Comparison of ENCODE assay signal across 1 cellular context in genomic region chr7:99918959-99919813, GRCh38.
TF ChIP-seq lines count a peak whose summit lies in the region.

A gene with protein sequence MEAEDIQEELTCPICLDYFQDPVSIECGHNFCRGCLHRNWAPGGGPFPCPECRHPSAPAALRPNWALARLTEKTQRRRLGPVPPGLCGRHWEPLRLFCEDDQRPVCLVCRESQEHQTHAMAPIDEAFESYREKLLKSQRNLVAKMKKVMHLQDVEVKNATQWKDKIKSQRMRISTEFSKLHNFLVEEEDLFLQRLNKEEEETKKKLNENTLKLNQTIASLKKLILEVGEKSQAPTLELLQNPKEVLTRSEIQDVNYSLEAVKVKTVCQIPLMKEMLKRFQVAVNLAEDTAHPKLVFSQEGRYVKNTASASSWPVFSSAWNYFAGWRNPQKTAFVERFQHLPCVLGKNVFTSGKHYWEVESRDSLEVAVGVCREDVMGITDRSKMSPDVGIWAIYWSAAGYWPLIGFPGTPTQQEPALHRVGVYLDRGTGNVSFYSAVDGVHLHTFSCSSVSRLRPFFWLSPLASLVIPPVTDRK (minus strand): TSS chr7:99919530. CDS start chr7:99919401, 129 bp downstream.

TF ChIP-seq in K562, 482 proteins besides CTCF, POLR2A, EP300 and RAD21 (continued from another document and continues in another):
- no peak for TF ChIP-seq ZNF318 (IDR thresholded peaks at IDR 0.05; ENCODE audit: borderline replicate concordance in 1 of 2, low read depth in 1 of 2)
- TF ChIP-seq HOMEZ (CRISPR knock-in tag; IDR thresholded peaks at IDR 0.05) = no peak; the same call in 1 of the 2 replicates
- peak; percentile 71; the same call in 1 of the 2 replicates for TF ChIP-seq ZFPM2 (CRISPR knock-in tag; IDR thresholded peaks at IDR 0.05)
- TF ChIP-seq JUND (IDR thresholded peaks at IDR 0.05; ENCODE audit: borderline replicate concordance, low read depth, low read length) = peak; percentile 65; the same call in 1 of the 2 replicates
- peak; percentile 48; the same call in 1 of the 3 replicates for TF ChIP-seq JUND (tag; IDR thresholded peaks at IDR 0.05; ENCODE audit: borderline replicate concordance, low read depth, low read length)
- TF ChIP-seq POLR2AphosphoS2 (IDR thresholded peaks at IDR 0.05; ENCODE audit: low read length) = peak; percentile 37; the same call in 1 of the 2 replicates
- TF ChIP-seq, protein P1, sequence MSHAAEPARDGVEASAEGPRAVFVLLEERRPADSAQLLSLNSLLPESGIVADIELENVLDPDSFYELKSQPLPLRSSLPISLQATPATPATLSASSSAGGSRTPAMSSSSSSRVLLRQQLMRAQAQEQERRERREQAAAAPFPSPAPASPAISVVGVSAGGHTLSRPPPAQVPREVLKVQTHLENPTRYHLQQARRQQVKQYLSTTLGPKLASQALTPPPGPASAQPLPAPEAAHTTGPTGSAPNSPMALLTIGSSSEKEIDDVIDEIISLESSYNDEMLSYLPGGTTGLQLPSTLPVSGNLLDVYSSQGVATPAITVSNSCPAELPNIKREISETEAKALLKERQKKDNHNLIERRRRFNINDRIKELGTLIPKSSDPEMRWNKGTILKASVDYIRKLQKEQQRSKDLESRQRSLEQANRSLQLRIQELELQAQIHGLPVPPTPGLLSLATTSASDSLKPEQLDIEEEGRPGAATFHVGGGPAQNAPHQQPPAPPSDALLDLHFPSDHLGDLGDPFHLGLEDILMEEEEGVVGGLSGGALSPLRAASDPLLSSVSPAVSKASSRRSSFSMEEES (CRISPR knock-in tag; IDR thresholded peaks at IDR 0.05) = no peak
- TF ChIP-seq RBM22 (IDR thresholded peaks at IDR 0.05; ENCODE audit: low read depth, low read length, poor library complexity, severe bottlenecking) = peak; percentile 74
- TF ChIP-seq ZBTB49 (CRISPR knock-in tag; IDR thresholded peaks at IDR 0.05; ENCODE audit: borderline replicate concordance) = peak; percentile 85; the same call in 1 of the 2 replicates
- TF ChIP-seq SETDB1 (IDR thresholded peaks at IDR 0.05; ENCODE audit: low read length) = no peak
- no peak for TF ChIP-seq ZNF217 (CRISPR knock-in tag; IDR thresholded peaks at IDR 0.05)
- no peak for TF ChIP-seq ZNF354B (CRISPR knock-in tag; IDR thresholded peaks at IDR 0.05)
- TF ChIP-seq KAT7 (CRISPR knock-in tag; IDR thresholded peaks at IDR 0.05; ENCODE audit: borderline replicate concordance) = peak; percentile 95
- TF ChIP-seq PURB (CRISPR knock-in tag; IDR thresholded peaks at IDR 0.05; ENCODE audit: low read depth) = no peak
- TF ChIP-seq, protein P2, sequence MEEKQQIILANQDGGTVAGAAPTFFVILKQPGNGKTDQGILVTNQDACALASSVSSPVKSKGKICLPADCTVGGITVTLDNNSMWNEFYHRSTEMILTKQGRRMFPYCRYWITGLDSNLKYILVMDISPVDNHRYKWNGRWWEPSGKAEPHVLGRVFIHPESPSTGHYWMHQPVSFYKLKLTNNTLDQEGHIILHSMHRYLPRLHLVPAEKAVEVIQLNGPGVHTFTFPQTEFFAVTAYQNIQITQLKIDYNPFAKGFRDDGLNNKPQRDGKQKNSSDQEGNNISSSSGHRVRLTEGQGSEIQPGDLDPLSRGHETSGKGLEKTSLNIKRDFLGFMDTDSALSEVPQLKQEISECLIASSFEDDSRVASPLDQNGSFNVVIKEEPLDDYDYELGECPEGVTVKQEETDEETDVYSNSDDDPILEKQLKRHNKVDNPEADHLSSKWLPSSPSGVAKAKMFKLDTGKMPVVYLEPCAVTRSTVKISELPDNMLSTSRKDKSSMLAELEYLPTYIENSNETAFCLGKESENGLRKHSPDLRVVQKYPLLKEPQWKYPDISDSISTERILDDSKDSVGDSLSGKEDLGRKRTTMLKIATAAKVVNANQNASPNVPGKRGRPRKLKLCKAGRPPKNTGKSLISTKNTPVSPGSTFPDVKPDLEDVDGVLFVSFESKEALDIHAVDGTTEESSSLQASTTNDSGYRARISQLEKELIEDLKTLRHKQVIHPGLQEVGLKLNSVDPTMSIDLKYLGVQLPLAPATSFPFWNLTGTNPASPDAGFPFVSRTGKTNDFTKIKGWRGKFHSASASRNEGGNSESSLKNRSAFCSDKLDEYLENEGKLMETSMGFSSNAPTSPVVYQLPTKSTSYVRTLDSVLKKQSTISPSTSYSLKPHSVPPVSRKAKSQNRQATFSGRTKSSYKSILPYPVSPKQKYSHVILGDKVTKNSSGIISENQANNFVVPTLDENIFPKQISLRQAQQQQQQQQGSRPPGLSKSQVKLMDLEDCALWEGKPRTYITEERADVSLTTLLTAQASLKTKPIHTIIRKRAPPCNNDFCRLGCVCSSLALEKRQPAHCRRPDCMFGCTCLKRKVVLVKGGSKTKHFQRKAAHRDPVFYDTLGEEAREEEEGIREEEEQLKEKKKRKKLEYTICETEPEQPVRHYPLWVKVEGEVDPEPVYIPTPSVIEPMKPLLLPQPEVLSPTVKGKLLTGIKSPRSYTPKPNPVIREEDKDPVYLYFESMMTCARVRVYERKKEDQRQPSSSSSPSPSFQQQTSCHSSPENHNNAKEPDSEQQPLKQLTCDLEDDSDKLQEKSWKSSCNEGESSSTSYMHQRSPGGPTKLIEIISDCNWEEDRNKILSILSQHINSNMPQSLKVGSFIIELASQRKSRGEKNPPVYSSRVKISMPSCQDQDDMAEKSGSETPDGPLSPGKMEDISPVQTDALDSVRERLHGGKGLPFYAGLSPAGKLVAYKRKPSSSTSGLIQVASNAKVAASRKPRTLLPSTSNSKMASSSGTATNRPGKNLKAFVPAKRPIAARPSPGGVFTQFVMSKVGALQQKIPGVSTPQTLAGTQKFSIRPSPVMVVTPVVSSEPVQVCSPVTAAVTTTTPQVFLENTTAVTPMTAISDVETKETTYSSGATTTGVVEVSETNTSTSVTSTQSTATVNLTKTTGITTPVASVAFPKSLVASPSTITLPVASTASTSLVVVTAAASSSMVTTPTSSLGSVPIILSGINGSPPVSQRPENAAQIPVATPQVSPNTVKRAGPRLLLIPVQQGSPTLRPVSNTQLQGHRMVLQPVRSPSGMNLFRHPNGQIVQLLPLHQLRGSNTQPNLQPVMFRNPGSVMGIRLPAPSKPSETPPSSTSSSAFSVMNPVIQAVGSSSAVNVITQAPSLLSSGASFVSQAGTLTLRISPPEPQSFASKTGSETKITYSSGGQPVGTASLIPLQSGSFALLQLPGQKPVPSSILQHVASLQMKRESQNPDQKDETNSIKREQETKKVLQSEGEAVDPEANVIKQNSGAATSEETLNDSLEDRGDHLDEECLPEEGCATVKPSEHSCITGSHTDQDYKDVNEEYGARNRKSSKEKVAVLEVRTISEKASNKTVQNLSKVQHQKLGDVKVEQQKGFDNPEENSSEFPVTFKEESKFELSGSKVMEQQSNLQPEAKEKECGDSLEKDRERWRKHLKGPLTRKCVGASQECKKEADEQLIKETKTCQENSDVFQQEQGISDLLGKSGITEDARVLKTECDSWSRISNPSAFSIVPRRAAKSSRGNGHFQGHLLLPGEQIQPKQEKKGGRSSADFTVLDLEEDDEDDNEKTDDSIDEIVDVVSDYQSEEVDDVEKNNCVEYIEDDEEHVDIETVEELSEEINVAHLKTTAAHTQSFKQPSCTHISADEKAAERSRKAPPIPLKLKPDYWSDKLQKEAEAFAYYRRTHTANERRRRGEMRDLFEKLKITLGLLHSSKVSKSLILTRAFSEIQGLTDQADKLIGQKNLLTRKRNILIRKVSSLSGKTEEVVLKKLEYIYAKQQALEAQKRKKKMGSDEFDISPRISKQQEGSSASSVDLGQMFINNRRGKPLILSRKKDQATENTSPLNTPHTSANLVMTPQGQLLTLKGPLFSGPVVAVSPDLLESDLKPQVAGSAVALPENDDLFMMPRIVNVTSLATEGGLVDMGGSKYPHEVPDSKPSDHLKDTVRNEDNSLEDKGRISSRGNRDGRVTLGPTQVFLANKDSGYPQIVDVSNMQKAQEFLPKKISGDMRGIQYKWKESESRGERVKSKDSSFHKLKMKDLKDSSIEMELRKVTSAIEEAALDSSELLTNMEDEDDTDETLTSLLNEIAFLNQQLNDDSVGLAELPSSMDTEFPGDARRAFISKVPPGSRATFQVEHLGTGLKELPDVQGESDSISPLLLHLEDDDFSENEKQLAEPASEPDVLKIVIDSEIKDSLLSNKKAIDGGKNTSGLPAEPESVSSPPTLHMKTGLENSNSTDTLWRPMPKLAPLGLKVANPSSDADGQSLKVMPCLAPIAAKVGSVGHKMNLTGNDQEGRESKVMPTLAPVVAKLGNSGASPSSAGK (IDR thresholded peaks at IDR 0.05) = peak; percentile 67
